Comparison of ENCODE assay signal across 21 cellular contexts in the genomic region with DNA sequence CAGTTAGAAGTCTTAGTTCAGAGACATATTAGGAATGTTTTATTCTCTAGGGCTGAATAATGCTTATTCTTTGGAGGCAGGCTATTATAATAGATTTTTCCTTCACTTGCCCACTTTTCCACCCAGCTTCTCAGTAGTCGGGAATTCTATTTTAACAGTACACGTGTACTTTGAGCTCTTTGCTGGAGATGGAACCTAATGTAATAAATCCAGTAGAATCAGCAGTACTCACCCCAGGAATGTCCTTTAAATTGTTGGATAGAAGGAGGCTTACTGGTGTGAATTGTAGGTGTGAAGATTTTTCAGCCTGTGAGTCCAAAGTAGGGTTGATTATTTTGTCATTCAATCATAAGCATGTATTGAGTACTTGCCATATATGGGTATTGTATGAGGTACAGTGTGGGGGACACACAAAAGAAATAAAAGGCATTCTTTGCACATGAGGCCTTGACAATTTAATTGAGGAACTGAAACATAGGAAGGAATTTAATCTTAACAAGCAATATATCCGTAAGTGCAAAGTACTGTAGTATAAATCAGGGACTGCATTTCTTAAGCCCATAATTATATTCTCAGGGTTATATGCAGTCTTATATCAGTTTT.
"Had no signal": no experiment of that assay in that cellular context is flagged by ENCODE, and none has a peak within 500 bp of the region (broad histone marks: within the 10 kb centered on the region; RNA-seq: fewer than 3 reads in every experiment).

No MANE protein-coding gene starts in this region.

- H3K27me3 ChIP-seq: brain microvascular endothelial cell, esophagus squamous epithelium, right lobe of liver, spleen, upper lobe of left lung had no signal

- H3K4me1 ChIP-seq: esophagus squamous epithelium, right lobe of liver had no signal

- H3K27ac Mint-ChIP-seq: activated CD4-positive, alpha-beta T cell treated with anti-CD3 and anti-CD28 coated beads, Interleukin-2, amount 10 ng/mL, durations not matched to agents 7 days and 5 days; activated naive CD8-positive, alpha-beta T cell treated with anti-CD3 and anti-CD28 coated beads for 36 hours; stimulated activated naive CD8-positive, alpha-beta T cell treated with anti-CD3 and anti-CD28 coated beads, Interleukin-15, amount 100 ng/mL, for 72 hours; T-helper 1 cell treated with Interleukin-12 subunit alpha and Interleukin-12 subunit beta and Interleukin-4 antibody, amounts not matched to agents 30 μg/mL and 1 μg/mL, for 36 hours had no signal

- H3K36me3 Mint-ChIP-seq: activated naive CD8-positive, alpha-beta T cell treated with anti-CD3 and anti-CD28 coated beads for 36 hours had no signal

- ATAC-seq: left ventricle myocardium superior; psoas muscle; stimulated activated naive CD8-positive, alpha-beta T cell treated with anti-CD3 and anti-CD28 coated beads, Interleukin-15, amount 100 ng/mL, for 72 hours had no signal

- H3K4me1 Mint-ChIP-seq: nephron had no signal

- H3K27ac ChIP-seq: brain microvascular endothelial cell, esophagus squamous epithelium, psoas muscle, right lobe of liver, spleen, upper lobe of left lung had no signal

- H3K4me3 Mint-ChIP-seq: activated CD4-positive, alpha-beta T cell treated with anti-CD3 and anti-CD28 coated beads, Interleukin-2, amount 10 ng/mL, durations not matched to agents 7 days and 5 days; activated naive CD8-positive, alpha-beta T cell treated with anti-CD3 and anti-CD28 coated beads for 36 hours; central memory CD8-positive, alpha-beta T cell; nephron; stimulated activated naive CD8-positive, alpha-beta T cell treated with anti-CD3 and anti-CD28 coated beads, Interleukin-15, amount 100 ng/mL, for 72 hours; T-helper 1 cell treated with Interleukin-12 subunit alpha and Interleukin-12 subunit beta and Interleukin-4 antibody, amounts not matched to agents 30 μg/mL and 1 μg/mL, for 36 hours had no signal

- H3K4me3 ChIP-seq: esophagus squamous epithelium, psoas muscle, right lobe of liver, spleen, upper lobe of left lung had no signal

- H3K36me3 ChIP-seq: brain microvascular endothelial cell, esophagus squamous epithelium, right lobe of liver, spleen, upper lobe of left lung had no signal

- H3K9me3 Mint-ChIP-seq: activated CD4-positive, alpha-beta T cell treated with anti-CD3 and anti-CD28 coated beads, Interleukin-2, amount 10 ng/mL, durations not matched to agents 7 days and 5 days; activated naive CD8-positive, alpha-beta T cell treated with anti-CD3 and anti-CD28 coated beads for 36 hours; central memory CD8-positive, alpha-beta T cell; nephron; stimulated activated naive CD8-positive, alpha-beta T cell treated with anti-CD3 and anti-CD28 coated beads, Interleukin-15, amount 100 ng/mL, for 72 hours; T-helper 1 cell treated with Interleukin-12 subunit alpha and Interleukin-12 subunit beta and Interleukin-4 antibody, amounts not matched to agents 30 μg/mL and 1 μg/mL, for 36 hours had no signal

- DNase-seq: activated CD4-positive, alpha-beta T cell treated with anti-CD3 and anti-CD28 coated beads, Interleukin-2, amount 10 ng/mL, durations not matched to agents 7 days and 5 days; activated CD4-positive, CD25-positive, alpha-beta regulatory T cell; activated CD8-positive, alpha-beta memory T cell treated with anti-CD3 and anti-CD28 coated beads for 24 hours; activated gamma-delta T cell treated with Interleukin-2 at 50 U/mL for 16 hours; activated naive CD8-positive, alpha-beta T cell treated with anti-CD3 and anti-CD28 coated beads for 36 hours; anterior cingulate cortex; brain microvascular endothelial cell; cortex of kidney; effector CD4-positive, alpha-beta T cell; esophagus squamous epithelium; hippocampal formation; left ventricle myocardium superior; mesenchymal stem cell; psoas muscle; right lobe of liver; spleen; stimulated activated naive CD8-positive, alpha-beta T cell treated with anti-CD3 and anti-CD28 coated beads, Interleukin-15, amount 100 ng/mL, for 72 hours; upper lobe of left lung had no signal

- H3K27me3 Mint-ChIP-seq: activated CD4-positive, alpha-beta T cell treated with anti-CD3 and anti-CD28 coated beads, Interleukin-2, amount 10 ng/mL, durations not matched to agents 7 days and 5 days; activated naive CD8-positive, alpha-beta T cell treated with anti-CD3 and anti-CD28 coated beads for 36 hours; central memory CD8-positive, alpha-beta T cell; stimulated activated naive CD8-positive, alpha-beta T cell treated with anti-CD3 and anti-CD28 coated beads, Interleukin-15, amount 100 ng/mL, for 72 hours had no signal

- H3K9me3 ChIP-seq: esophagus squamous epithelium, psoas muscle, right lobe of liver, spleen, upper lobe of left lung had no signal
